In the genomic region with DNA sequence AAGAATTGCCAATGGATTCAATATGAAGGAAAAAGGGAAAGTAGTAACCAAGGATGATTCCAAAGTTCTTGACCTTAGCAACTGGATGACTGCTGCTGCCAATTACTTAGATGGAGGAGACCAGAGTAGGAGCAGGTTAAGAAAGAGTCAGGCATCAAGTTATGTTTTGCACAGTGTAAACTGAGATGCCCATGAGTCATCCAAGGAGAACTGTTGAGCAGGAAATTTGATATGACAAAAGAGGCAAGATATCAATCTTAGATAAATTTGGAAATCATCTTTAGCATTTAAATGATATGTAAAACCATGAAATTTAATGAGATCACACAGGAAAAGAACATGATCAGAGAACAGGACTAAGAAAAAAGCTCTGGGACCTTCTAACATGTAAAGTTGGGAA, we compare ENCODE assay signal across 25 cellular contexts.
DNase-seq lines count a peak whose midpoint lies in the region; ATAC-seq, FAIRE-seq and TF ChIP-seq lines count a peak whose summit lies in the region.
"Had no signal": no experiment of that assay in that cellular context is flagged by ENCODE, and none has a peak within 500 bp of the region (broad histone marks: within the 10 kb centered on the region; RNA-seq: fewer than 3 reads in every experiment).

No MANE protein-coding gene starts in this region.

- H3K4me3 ChIP-seq in bronchial epithelial cell (ENCODE audit: low read depth, low read length) (no peak overlapping the region), skeletal muscle cell (ENCODE audit: low read depth, low read length) (no peak overlapping the region)
- H3K4me3 ChIP-seq: esophagus squamous epithelium, lung had no signal

- no peak for FAIRE-seq in bronchial epithelial cell (lab: Jason Lieb, UNC)
- FAIRE-seq: D721Med had no signal

- H3K27ac Mint-ChIP-seq in HFFc6: no peak overlapping the region
- H3K27ac Mint-ChIP-seq: activated CD4-positive, alpha-beta memory T cell treated with anti-CD3 and anti-CD28 coated beads for 36 hours; activated naive CD4-positive, alpha-beta T cell treated with anti-CD3 and anti-CD28 coated beads, Interleukin-2, amount 50 U/mL, for 24 hours; activated T-helper 17 cell treated with anti-CD3 and anti-CD28 coated beads, Interleukin-2, amount 50 U/mL, for 72 hours; effector memory CD8-positive, alpha-beta T cell had no signal

- intact Hi-C loops in posterior vena cava (cut with DNase I): no loop called here

- peaks cover 18% of the 10 kb centered on the region for H3K4me1 Mint-ChIP-seq in HFFc6 (ENCODE audit: low read depth)
- H3K4me1 Mint-ChIP-seq: activated naive CD4-positive, alpha-beta T cell treated with anti-CD3 and anti-CD28 coated beads, Interleukin-2, amount 50 U/mL, for 24 hours; activated T-helper 17 cell treated with anti-CD3 and anti-CD28 coated beads, Interleukin-2, amount 50 U/mL, for 72 hours had no signal

- no peaks in the 10 kb centered on the region for H3K9me3 Mint-ChIP-seq in HFFc6
- H3K9me3 Mint-ChIP-seq: activated CD4-positive, alpha-beta memory T cell treated with anti-CD3 and anti-CD28 coated beads for 36 hours; activated naive CD4-positive, alpha-beta T cell treated with anti-CD3 and anti-CD28 coated beads, Interleukin-2, amount 50 U/mL, for 24 hours; activated T-helper 17 cell treated with anti-CD3 and anti-CD28 coated beads, Interleukin-2, amount 50 U/mL, for 72 hours; effector memory CD8-positive, alpha-beta T cell had no signal

- DNase-seq in HFFc6: peak; percentile 1
- DNase-seq in RPMI7951 (ENCODE audit: low read depth): peak; percentile 38
- DNase-seq in bronchial epithelial cell (ENCODE audit: low read depth): peak; percentile 43
- DNase-seq in skeletal muscle cell (ENCODE audit: low read depth): peak; percentile 12
- no peak for DNase-seq in stimulated activated CD4-positive, alpha-beta T cell treated with anti-CD3 and anti-CD28 coated beads, Interleukin-4, amount 100 ng/mL, for 24 hours
- no peak for DNase-seq in posterior vena cava (ENCODE audit: low spot score)
- DNase-seq: activated CD4-positive, alpha-beta memory T cell treated with anti-CD3 and anti-CD28 coated beads for 36 hours; activated CD4-positive, CD25-positive, alpha-beta regulatory T cell; activated CD8-positive, alpha-beta memory T cell treated with anti-CD3 and anti-CD28 coated beads, Interleukin-2, amount 50 U/mL, for 48 hours; effector memory CD8-positive, alpha-beta T cell; esophagus squamous epithelium; GDM1; KBM-7; kidney glomerular epithelial cell; NCI-H1436 treated with DMSO at 0.1 percent for 48 hours; NCI-H774; right cardiac atrium; stimulated activated naive CD8-positive, alpha-beta T cell treated with anti-CD3 and anti-CD28 coated beads, Interleukin-15, Interleukin-2, amounts not matched to agents 100 U/mL and 50 U/mL, for 24 hours; T-helper 9 cell had no signal

- no peak for TF ChIP-seq CTCF in HFFc6 (IDR thresholded peaks at IDR 0.05)
- no peak for TF ChIP-seq CTCF in bronchial epithelial cell (IDR thresholded peaks at IDR 0.05; ENCODE audit: insufficient read depth, low read length, severe bottlenecking)

- no peaks in the 10 kb centered on the region for H3K36me3 ChIP-seq in bronchial epithelial cell (ENCODE audit: control insufficient read depth, insufficient read depth, low read length)

- no peaks in the 10 kb centered on the region for H3K27me3 Mint-ChIP-seq in HFFc6 (ENCODE audit: insufficient read depth)
- H3K27me3 Mint-ChIP-seq: activated CD4-positive, alpha-beta memory T cell treated with anti-CD3 and anti-CD28 coated beads for 36 hours; activated naive CD4-positive, alpha-beta T cell treated with anti-CD3 and anti-CD28 coated beads, Interleukin-2, amount 50 U/mL, for 24 hours; activated T-helper 17 cell treated with anti-CD3 and anti-CD28 coated beads, Interleukin-2, amount 50 U/mL, for 72 hours; effector memory CD8-positive, alpha-beta T cell had no signal

- ATAC-seq in GM21737 (IDR thresholded peaks at IDR 0.05; ENCODE audit: unreplicated experiment): no peak
- ATAC-seq: activated T-helper 17 cell treated with anti-CD3 and anti-CD28 coated beads, Interleukin-2, amount 50 U/mL, for 72 hours; effector memory CD8-positive, alpha-beta T cell; right cardiac atrium; Right ventricle myocardium inferior; stimulated activated naive CD8-positive, alpha-beta T cell treated with anti-CD3 and anti-CD28 coated beads, Interleukin-15, Interleukin-2, amounts not matched to agents 100 U/mL and 50 U/mL, for 24 hours had no signal

- H3K36me3 Mint-ChIP-seq in HFFc6 (ENCODE audit: low read depth): no peaks in the 10 kb centered on the region
- H3K36me3 Mint-ChIP-seq: activated CD4-positive, alpha-beta memory T cell treated with anti-CD3 and anti-CD28 coated beads for 36 hours; activated naive CD4-positive, alpha-beta T cell treated with anti-CD3 and anti-CD28 coated beads, Interleukin-2, amount 50 U/mL, for 24 hours had no signal

- no peak overlapping the region for H3K4me3 Mint-ChIP-seq in HFFc6
- H3K4me3 Mint-ChIP-seq: activated CD4-positive, alpha-beta memory T cell treated with anti-CD3 and anti-CD28 coated beads for 36 hours; activated naive CD4-positive, alpha-beta T cell treated with anti-CD3 and anti-CD28 coated beads, Interleukin-2, amount 50 U/mL, for 24 hours; activated T-helper 17 cell treated with anti-CD3 and anti-CD28 coated beads, Interleukin-2, amount 50 U/mL, for 72 hours; effector memory CD8-positive, alpha-beta T cell had no signal

- H3K27me3 ChIP-seq in bronchial epithelial cell (ENCODE audit: control insufficient read depth, insufficient read depth, low read length): no peaks in the 10 kb centered on the region
- H3K27me3 ChIP-seq: esophagus squamous epithelium had no signal

Comparison
In these comparisons a context has a peak if more than half of its experiments do, and no peak if none do; other contexts are left out.
1. DNase-seq: peak in HFFc6 (single experiment), RPMI7951 (single experiment), bronchial epithelial cell (single experiment) and skeletal muscle cell (single experiment); none in stimulated activated CD4-positive, alpha-beta T cell treated with anti-CD3 and anti-CD28 coated beads, Interleukin-4, amount 100 ng/mL, for 24 hours (single experiment) and posterior vena cava (single experiment).